ENCODE assay signal across 22 cellular contexts in genomic region chr1:8389962-8390535, GRCh38.
DNase-seq lines count a peak whose midpoint lies in the region; ATAC-seq, FAIRE-seq and TF ChIP-seq lines count a peak whose summit lies in the region.
"Had no signal": no experiment of that assay in that cellular context is flagged by ENCODE, and none has a peak within 500 bp of the region (broad histone marks: within the 10 kb centered on the region; RNA-seq: fewer than 3 reads in every experiment).

No MANE protein-coding gene starts in this region.

- no peaks in the 10 kb centered on the region for H3K9me3 Mint-ChIP-seq in activated CD4-positive, alpha-beta T cell treated with anti-CD3 and anti-CD28 coated beads for 36 hours (ENCODE audit: low read depth)
- H3K9me3 Mint-ChIP-seq in activated naive CD4-positive, alpha-beta T cell treated with anti-CD3 and anti-CD28 coated beads, Interleukin-2, amount 50 U/mL, for 24 hours: no peaks in the 10 kb centered on the region
- H3K9me3 Mint-ChIP-seq in naive thymus-derived CD8-positive, alpha-beta T cell: no peaks in the 10 kb centered on the region
- H3K9me3 Mint-ChIP-seq: T-helper 1 cell treated with Interleukin-12 subunit alpha and Interleukin-12 subunit beta and Interleukin-4 antibody, amounts not matched to agents 30 μg/mL and 1 μg/mL, for 36 hours had no signal

- intact Hi-C loops in activated CD4-positive, alpha-beta T cell treated with anti-CD3 and anti-CD28 coated beads for 36 hours (cut with DNase I, micrococcal nuclease): loop anchor here in 1 of 2 experiments (5.0 kb wide), 1 partner anchor 32 kb away; no protein-coding TSS in a partner anchor
- intact Hi-C loops in posterior cingulate gyrus (cut with DNase I): no loop called here

- CTCF ChIA-PET in activated CD4-positive, alpha-beta T cell treated with anti-CD3 and anti-CD28 coated beads for 36 hours (lab: Charles Lee): interaction anchor here (0.7 to 0.8 kb wide), 2 partner anchors 20 to 38 kb away, joined by 3 to 4 read pairs; no protein-coding TSS in a partner anchor

- H3K36me3 Mint-ChIP-seq in activated CD4-positive, alpha-beta T cell treated with anti-CD3 and anti-CD28 coated beads for 36 hours (ENCODE audit: low read depth): peaks cover 34% of the 10 kb centered on the region
- peaks cover 12% of the 10 kb centered on the region for H3K36me3 Mint-ChIP-seq in activated naive CD4-positive, alpha-beta T cell treated with anti-CD3 and anti-CD28 coated beads, Interleukin-2, amount 50 U/mL, for 24 hours
- H3K36me3 Mint-ChIP-seq in naive thymus-derived CD8-positive, alpha-beta T cell: peaks cover 0 to 39% (median 6%) of the 10 kb centered on the region in 3 donors

- H3K4me1 Mint-ChIP-seq in activated CD4-positive, alpha-beta T cell treated with anti-CD3 and anti-CD28 coated beads for 36 hours: peaks cover 81% of the 10 kb centered on the region
- peaks cover 88% of the 10 kb centered on the region for H3K4me1 Mint-ChIP-seq in activated naive CD4-positive, alpha-beta T cell treated with anti-CD3 and anti-CD28 coated beads, Interleukin-2, amount 50 U/mL, for 24 hours
- peaks cover 41 to 80% (median 75%) of the 10 kb centered on the region in 4 donors for H3K4me1 Mint-ChIP-seq in naive thymus-derived CD8-positive, alpha-beta T cell

- ATAC-seq in activated CD4-positive, alpha-beta T cell treated with anti-CD3 and anti-CD28 coated beads for 36 hours: peak; percentile 91
- ATAC-seq in naive thymus-derived CD8-positive, alpha-beta T cell: peak in 1 of 2 donors; percentile 70

- peak; percentile 69 for DNase-seq in activated CD4-positive, alpha-beta T cell treated with anti-CD3 and anti-CD28 coated beads for 36 hours
- no peak for DNase-seq in activated CD4-positive, alpha-beta T cell treated with anti-CD3 and anti-CD28 coated beads, Interleukin-2, amount 50 U/mL, for 1 hour
- no peak for DNase-seq in GM12891 (ENCODE audit: insufficient read length, low spot score)
- DNase-seq in naive thymus-derived CD8-positive, alpha-beta T cell: peak in 1 of 10 donors; percentile 22
- no peak for DNase-seq in posterior cingulate gyrus
- no peak for DNase-seq in HK-2 (ENCODE audit: unreplicated experiment)
- no peak for DNase-seq in HuH-7 (ENCODE audit: low spot score)
- DNase-seq: activated effector memory CD4-positive, alpha-beta T cell treated with anti-CD3 and anti-CD28 coated beads, Interleukin-2, amount 50 U/mL, for 16 hours; brain microvascular endothelial cell; C1 segment of cervical spinal cord; DMS79 treated with DMSO at 0.1 percent for 48 hours; dorsolateral prefrontal cortex; esophagus squamous epithelium; heart left ventricle; mesenchymal stem cell; MG63; NCI-H1930; NCI-H524; SHP77 treated with DMSO at 0.1 percent for 48 hours had no signal

- no peak for TF ChIP-seq POLR2A in GM12891 (IDR thresholded peaks at IDR 0.05; ENCODE audit: low read depth, low read length)

- no peak overlapping the region for H3K4me3 Mint-ChIP-seq in activated CD4-positive, alpha-beta T cell treated with anti-CD3 and anti-CD28 coated beads for 36 hours
- H3K4me3 Mint-ChIP-seq in activated naive CD4-positive, alpha-beta T cell treated with anti-CD3 and anti-CD28 coated beads, Interleukin-2, amount 50 U/mL, for 24 hours: no peak overlapping the region
- no peak overlapping the region for H3K4me3 Mint-ChIP-seq in naive thymus-derived CD8-positive, alpha-beta T cell
- H3K4me3 Mint-ChIP-seq: neural progenitor cell; T-helper 1 cell treated with Interleukin-12 subunit alpha and Interleukin-12 subunit beta and Interleukin-4 antibody, amounts not matched to agents 30 μg/mL and 1 μg/mL, for 36 hours had no signal

- peak; percentile 35 for FAIRE-seq in GM12891 (lab: Jason Lieb, UNC)

- H3K27ac Mint-ChIP-seq in activated CD4-positive, alpha-beta T cell treated with anti-CD3 and anti-CD28 coated beads for 36 hours: peak overlapping the region; percentile 58
- H3K27ac Mint-ChIP-seq in activated naive CD4-positive, alpha-beta T cell treated with anti-CD3 and anti-CD28 coated beads, Interleukin-2, amount 50 U/mL, for 24 hours: peak overlapping the region; percentile 47
- H3K27ac Mint-ChIP-seq in naive thymus-derived CD8-positive, alpha-beta T cell: peak overlapping the region in 7 of 10 donors; percentile 11 to 89 (median 51)
- H3K27ac Mint-ChIP-seq: neural progenitor cell; T-helper 1 cell treated with Interleukin-12 subunit alpha and Interleukin-12 subunit beta and Interleukin-4 antibody, amounts not matched to agents 30 μg/mL and 1 μg/mL, for 36 hours had no signal

- H3K27me3 Mint-ChIP-seq in activated CD4-positive, alpha-beta T cell treated with anti-CD3 and anti-CD28 coated beads for 36 hours: no peaks in the 10 kb centered on the region
- H3K27me3 Mint-ChIP-seq in activated naive CD4-positive, alpha-beta T cell treated with anti-CD3 and anti-CD28 coated beads, Interleukin-2, amount 50 U/mL, for 24 hours: no peaks in the 10 kb centered on the region
- H3K27me3 Mint-ChIP-seq in naive thymus-derived CD8-positive, alpha-beta T cell: no peaks in the 10 kb centered on the region

- POLR2A ChIA-PET in activated CD4-positive, alpha-beta T cell treated with anti-CD3 and anti-CD28 coated beads for 36 hours (lab: Charles Lee): no interaction called here
- POLR2A ChIA-PET in naive thymus-derived CD8-positive, alpha-beta T cell (lab: Charles Lee): interaction anchor here (0.6 kb wide), 1 partner anchor 93 kb away, joined by 4 read pairs; no protein-coding TSS in a partner anchor

TF ChIP-seq in GM12891, 5 proteins besides CTCF, POLR2A, EP300 and RAD21:
- no peak for TF ChIP-seq PAX5 (IDR thresholded peaks at IDR 0.05; ENCODE audit: insufficient read depth, low read length, severe bottlenecking)
- TF ChIP-seq SPI1 (IDR thresholded peaks at IDR 0.05; ENCODE audit: low read depth, low read length): no peak
TF ChIP-seq in GM12891: peak in this region for 0.
